In the genomic region with DNA sequence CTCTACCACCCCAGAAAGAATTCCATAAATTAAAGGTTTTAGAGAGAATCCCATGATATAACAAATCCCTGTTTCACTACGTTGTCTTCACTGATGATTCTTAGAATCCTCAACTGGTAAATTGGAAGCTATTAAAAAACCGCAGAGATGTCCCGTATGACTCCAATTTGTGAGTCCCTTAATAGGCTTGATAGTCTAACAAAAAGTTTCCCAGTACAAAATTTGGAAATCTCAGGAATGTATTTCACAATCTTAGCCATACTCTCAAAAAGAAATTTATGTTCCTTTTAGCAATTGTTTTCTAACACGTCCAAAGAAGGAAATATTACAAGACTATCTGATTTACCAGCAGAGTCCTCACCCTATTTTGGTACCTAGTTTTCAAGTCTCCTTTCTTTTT, we compare ENCODE assay signal across 9 cellular contexts. TPM values are rescaled to one million over a fixed set of nuclear protein-coding genes. Genes with fewer than 3 reads are reported as not detected.
DNase-seq lines count a peak whose midpoint lies in the region; ATAC-seq and TF ChIP-seq lines count a peak whose summit lies in the region.
"Had no signal": no experiment of that assay in that cellular context is flagged by ENCODE, and none has a peak within 500 bp of the region (broad histone marks: within the 10 kb centered on the region; RNA-seq: fewer than 3 reads in every experiment).

No MANE protein-coding gene starts in this region.

- H3K4me1 Mint-ChIP-seq in mesothelial cell of epicardium = peaks cover 48% of the 10 kb centered on the region

- H3K36me3 ChIP-seq in WERI-Rb-1 = peaks cover 4% of the 10 kb centered on the region; the same call in 1 of the 2 replicates

- peak overlapping the region; percentile 97 for H3K27ac Mint-ChIP-seq in mesothelial cell of epicardium

- ATAC-seq in left colon = no peak

- intact Hi-C loops in left colon (cut with DNase I, micrococcal nuclease) = no loop called here

- no peak for TF ChIP-seq CTCF in GM12875 (IDR thresholded peaks at IDR 0.05; ENCODE audit: borderline replicate concordance, insufficient read depth, low read depth, low read length)
- TF ChIP-seq CTCF in mesothelial cell of epicardium (IDR thresholded peaks at IDR 0.05; ENCODE audit: unreplicated experiment) = no peak
- TF ChIP-seq CTCF in WERI-Rb-1 (IDR thresholded peaks at IDR 0.05; ENCODE audit: low read depth, low read length) = no peak

- no peaks in the 10 kb centered on the region for H3K27me3 Mint-ChIP-seq in mesothelial cell of epicardium (ENCODE audit: low read depth)

- H3K9me3 ChIP-seq in WERI-Rb-1 (ENCODE audit: severe bottlenecking) = no peaks in the 10 kb centered on the region

- H3K27me3 ChIP-seq in WERI-Rb-1 (ENCODE audit: insufficient read depth, low read depth, severe bottlenecking) = no peaks in the 10 kb centered on the region

- no peaks in the 10 kb centered on the region for H3K9me3 Mint-ChIP-seq in mesothelial cell of epicardium

- DNase-seq in A172 (ENCODE audit: low spot score) (peak; percentile 66), amniotic epithelial cell (ENCODE audit: low read depth) (peak; percentile 87), mesothelial cell of epicardium (ENCODE audit: low spot score in 2 of 2, unreplicated experiment in 2 of 2) (no peak), activated gamma-delta T cell treated with Interleukin-2 at 50 U/mL for 16 hours (no peak), ecto neural progenitor cell (ENCODE audit: low spot score) (no peak), WERI-Rb-1 (no peak), left colon (no peak)
- DNase-seq: DND-41 had no signal

- peak overlapping the region; percentile 94 for H3K4me3 Mint-ChIP-seq in mesothelial cell of epicardium

- peak overlapping the region; percentile 5 for H3K4me3 ChIP-seq in GM12875 (ENCODE audit: low read depth, low read length)
- no peak overlapping the region for H3K4me3 ChIP-seq in WERI-Rb-1 (ENCODE audit: low read depth, low read length)

- H3K36me3 Mint-ChIP-seq in mesothelial cell of epicardium = no peaks in the 10 kb centered on the region

- no peak overlapping the region for H3K27ac ChIP-seq in WERI-Rb-1

RNA-seq across cellular contexts. Expression of gene TES, which starts 2.5 kb away (rescaled TPM):
- 0.96 and 1.8 TPM in 2 replicates for total RNA-seq in A172 (2014; rRNA removed; shearing (Covaris generic))
- total RNA-seq in mesothelial cell of epicardium (131 to 146 TPM (median 137 TPM) in 3 replicates), left colon (100 to 1,000 TPM in 1 of 2 donors, 10 to 100 TPM in 1; 72.8 to 119 TPM)

Comparison
In these comparisons a context has a peak if more than half of its experiments do, and no peak if none do; other contexts are left out.
1. DNase-seq: peak in A172 (single experiment) and amniotic epithelial cell (single experiment); none in mesothelial cell of epicardium (0 of 2), activated gamma-delta T cell treated with Interleukin-2 at 50 U/mL for 16 hours (single experiment), ecto neural progenitor cell (single experiment), WERI-Rb-1 (single experiment) and left colon (0 of 2).
2. RNA of gene TES, which starts 2.5 kb away (total RNA-seq): 131 to 146 TPM in mesothelial cell of epicardium and 72.8 to 119 TPM in left colon; 0.96 to 1.8 TPM in A172; every median in the first group is over 10 times any median in the second.